Comparison of ENCODE assay signal across 11 cellular contexts in genomic region chr1:7299994-7300393, GRCh38.
DNase-seq lines count a peak whose midpoint lies in the region; ATAC-seq and TF ChIP-seq lines count a peak whose summit lies in the region.
"Had no signal": no experiment of that assay in that cellular context is flagged by ENCODE, and none has a peak within 500 bp of the region (broad histone marks: within the 10 kb centered on the region; RNA-seq: fewer than 3 reads in every experiment).

No MANE protein-coding gene starts in this region.

- no peak for ATAC-seq in foreskin keratinocyte
- no peak for ATAC-seq in HG03342 (IDR thresholded peaks at IDR 0.05; ENCODE audit: unreplicated experiment)

- no peaks in the 10 kb centered on the region for H3K9me3 ChIP-seq in HEK293 (ENCODE audit: control insufficient read depth, insufficient read depth, low read depth, low read length)
- H3K9me3 ChIP-seq in HAP-1 = no peaks in the 10 kb centered on the region
- H3K9me3 ChIP-seq: suprapubic skin had no signal

- H3K27me3 ChIP-seq in foreskin keratinocyte (no peaks in the 10 kb centered on the region), HAP-1 (ENCODE audit: low read depth) (no peaks in the 10 kb centered on the region; the same call in 1 of the 2 replicates)
- H3K27me3 ChIP-seq: suprapubic skin had no signal

- H3K4me1 ChIP-seq in HEK293 (ENCODE audit: control insufficient read depth, insufficient read depth, low read length) = peaks cover 24% of the 10 kb centered on the region
- H3K4me1 ChIP-seq in foreskin keratinocyte = peaks cover 19% of the 10 kb centered on the region
- no peaks in the 10 kb centered on the region for H3K4me1 ChIP-seq in HAP-1

- in situ Hi-C loops in GM13976 (cut with MboI; ENCODE audit: low sequenced_read_pairs, unreplicated experiment) (no loop called here), HAP-1 (cut with MboI; ENCODE audit: low sequenced_read_pairs) (no loop called here)

- H3K36me3 ChIP-seq in HEK293 (ENCODE audit: control insufficient read depth in 2 of 2, insufficient read depth in 1 of 2, low read length in 2 of 2) (no peaks in the 10 kb centered on the region), HAP-1 (replicated peaks) (no peaks in the 10 kb centered on the region)
- H3K36me3 ChIP-seq: suprapubic skin had no signal

- DNase-seq in amniotic epithelial cell (ENCODE audit: low read depth) (peak; percentile 78), foreskin keratinocyte (peak in 1 of 2 donors; percentile 40), stromal cell of bone marrow (ENCODE audit: low read depth) (peak; percentile 58), GM13976 (ENCODE audit: low spot score) (no peak), NAMALWA (ENCODE audit: low spot score) (no peak), HAP-1 (ENCODE audit: low spot score in 2 of 2) (no peak)
- DNase-seq: KBM-7 had no signal

- CTCF ChIA-PET in HEK293 (lab: Yijun Ruan, JAX) = interaction anchor here (0.7 to 1.0 kb wide), 2 partner anchors 238 to 453 kb away, joined by 3 read pairs; no protein-coding TSS in a partner anchor

- TF ChIP-seq CTCF in HEK293 (tag by site-specific recombination; IDR thresholded peaks at IDR 0.05) (no peak), foreskin keratinocyte (conservative IDR thresholded peaks at IDR 0.05) (no peak), GM13976 (IDR thresholded peaks at IDR 0.05; ENCODE audit: borderline replicate concordance, control extremely low read depth, extremely low read depth, insufficient read depth, missing control alignments) (no peak)

- peak overlapping the region; percentile 75 for H3K27ac ChIP-seq in HEK293 (ENCODE audit: extremely low read depth, low read depth, low read length)
- H3K27ac ChIP-seq in foreskin keratinocyte = peak overlapping the region; percentile 62
- H3K27ac ChIP-seq: suprapubic skin, VCaP had no signal

- POLR2A ChIA-PET in HEK293 (lab: Yijun Ruan, JAX) = interaction anchor here (1.7 kb wide), 1 partner anchor 515 kb away, joined by 4 read pairs; the partner anchor contains the start of gene CAMTA1

- H3K4me3 ChIP-seq in HEK293 (ENCODE audit: low read depth, low read length) (no peak overlapping the region), HAP-1 (no peak overlapping the region)
- H3K4me3 ChIP-seq: suprapubic skin had no signal

TF ChIP-seq in HEK293, 187 proteins besides CTCF, POLR2A, EP300 and RAD21:
- TF ChIP-seq ZBTB44 (tag by site-specific recombination; IDR thresholded peaks at IDR 0.05) (0 out of 2 replicates have a peak, but pooled peaks have one; percentile 29), ZBTB26 (tag by site-specific recombination; optimal IDR thresholded peaks at IDR 0.05) (no peak), ZFP37 (tag by site-specific recombination; IDR thresholded peaks at IDR 0.05) (no peak), SP7 (tag by site-specific recombination; IDR thresholded peaks at IDR 0.05) (no peak), BCL11B (tag by site-specific recombination; IDR thresholded peaks at IDR 0.05; ENCODE audit: low read depth) (no peak), ZNF530 (tag by site-specific recombination; IDR thresholded peaks at IDR 0.05; ENCODE audit: low read depth) (no peak), GFI1B (tag by site-specific recombination; IDR thresholded peaks at IDR 0.05) (0 out of 2 replicates have a peak, but pooled peaks have one; percentile 22), ZNF211 (tag by site-specific recombination; IDR thresholded peaks at IDR 0.05; ENCODE audit: low read depth) (no peak), ZNF776 (tag by site-specific recombination; IDR thresholded peaks at IDR 0.05; ENCODE audit: borderline replicate concordance) (no peak), KLF10 (tag by site-specific recombination; IDR thresholded peaks at IDR 0.05) (0 out of 2 replicates have a peak, but pooled peaks have one; percentile 14), ZNF423 (tag by site-specific recombination; IDR thresholded peaks at IDR 0.05) (no peak), ZNF184 (tag by site-specific recombination; IDR thresholded peaks at IDR 0.05) (0 out of 2 replicates have a peak, but pooled peaks have one; percentile 10), ZNF10 (tag by site-specific recombination; IDR thresholded peaks at IDR 0.05) (no peak), YY2 (tag by site-specific recombination; IDR thresholded peaks at IDR 0.05) (no peak), ZNF214 (tag by site-specific recombination; IDR thresholded peaks at IDR 0.05; ENCODE audit: borderline replicate concordance) (no peak), HOXC10 (CRISPR knock-in tag; IDR thresholded peaks at IDR 0.05) (no peak), ZNF548 (tag by site-specific recombination; IDR thresholded peaks at IDR 0.05) (no peak), OSR2 (tag by site-specific recombination; IDR thresholded peaks at IDR 0.05) (peak; percentile 45), ZNF747 (tag by site-specific recombination; IDR thresholded peaks at IDR 0.05) (no peak), ZNF785 (tag by site-specific recombination; IDR thresholded peaks at IDR 0.05) (no peak), PRDM6 (tag by site-specific recombination; IDR thresholded peaks at IDR 0.05) (peak; percentile 87)

Comparison
In these comparisons a context has a peak if more than half of its experiments do, and no peak if none do; other contexts are left out.
1. DNase-seq: peak in amniotic epithelial cell (single experiment) and stromal cell of bone marrow (single experiment); none in GM13976 (single experiment), NAMALWA (single experiment) and HAP-1 (0 of 2).